Comparison of ENCODE assay signal across 15 cellular contexts in genomic region chr9:3698531-3698930, GRCh38.
"Had no signal": no experiment of that assay in that cellular context is flagged by ENCODE, and none has a peak within 500 bp of the region (broad histone marks: within the 10 kb centered on the region; RNA-seq: fewer than 3 reads in every experiment).

No MANE protein-coding gene starts in this region.

- H3K4me1 ChIP-seq: spleen had no signal

- DNase-seq: activated CD4-positive, alpha-beta T cell treated with anti-CD3 and anti-CD28 coated beads, Interleukin-2, amount 10 ng/mL, durations not matched to agents 7 days and 5 days; activated CD4-positive, CD25-positive, alpha-beta regulatory T cell; activated naive CD4-positive, alpha-beta T cell treated with anti-CD3 and anti-CD28 coated beads for 36 hours; activated T-cell treated with anti-CD3 and anti-CD28 coated beads for 4 hours; immature natural killer cell; left cardiac atrium; naive thymus-derived CD8-positive, alpha-beta T cell; right cardiac atrium; spleen; stimulated activated CD4-positive, alpha-beta T cell treated with anti-CD3 and anti-CD28 coated beads, Interleukin-1b, Interleukin-23, amount 100 ng/mL, for 48 hours; substantia nigra; trophoblast cell had no signal

- H3K9me3 ChIP-seq: spleen had no signal

- H3K36me3 ChIP-seq: spleen had no signal

- ATAC-seq: activated T-helper 17 cell treated with anti-CD3 and anti-CD28 coated beads, Interleukin-2, amount 50 U/mL, for 72 hours; left cardiac atrium; naive thymus-derived CD8-positive, alpha-beta T cell; right cardiac atrium; stimulated activated memory B cell treated with anti-CD40 and anti-IgM and Interleukin-4, amounts not matched to agents 10 μg/mL and 1 μg/mL and 100 μg/mL, for 72 hours had no signal

- H3K27ac ChIP-seq: spleen had no signal

- H3K4me3 ChIP-seq: lung, spleen had no signal
